1 cellular context compared by ENCODE assay signal in the genomic region with DNA sequence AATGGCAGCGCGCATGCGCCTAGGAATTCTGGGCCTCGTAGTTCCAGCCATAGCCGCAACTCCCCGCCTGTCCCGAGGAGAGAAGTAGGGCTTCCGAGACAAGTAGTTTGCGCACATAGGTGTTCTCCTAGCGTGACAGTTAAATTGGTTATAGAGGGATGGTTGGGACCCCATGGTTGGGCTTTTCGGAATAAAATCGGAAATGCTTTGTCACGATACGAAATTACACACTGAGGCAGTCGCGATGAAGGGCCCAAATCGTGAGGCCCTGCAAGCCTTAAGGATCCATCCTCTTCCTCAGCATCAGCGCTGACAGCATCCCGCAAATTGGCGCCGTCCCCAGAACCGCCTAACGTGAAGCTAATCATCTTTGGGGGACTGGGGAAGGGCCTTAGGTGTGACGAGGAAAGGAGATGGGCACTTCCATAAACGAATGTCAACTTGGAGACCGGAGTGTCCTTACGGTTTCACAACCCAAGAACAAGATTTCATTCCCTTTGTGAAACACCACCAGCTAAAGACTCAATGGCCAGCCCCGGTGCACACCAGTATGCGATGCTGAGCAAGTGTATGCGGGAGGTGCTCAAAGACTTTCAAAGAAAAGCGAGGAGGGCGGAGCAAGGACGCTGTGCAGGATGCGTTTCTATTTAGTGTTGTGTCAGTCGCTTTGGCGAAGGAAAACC.
TF ChIP-seq lines count a peak whose summit lies in the region.

No MANE protein-coding gene starts in this region.

TF ChIP-seq in H1, 55 proteins besides CTCF, POLR2A, EP300 and RAD21 (continued from another document):
- TF ChIP-seq, protein P1, sequence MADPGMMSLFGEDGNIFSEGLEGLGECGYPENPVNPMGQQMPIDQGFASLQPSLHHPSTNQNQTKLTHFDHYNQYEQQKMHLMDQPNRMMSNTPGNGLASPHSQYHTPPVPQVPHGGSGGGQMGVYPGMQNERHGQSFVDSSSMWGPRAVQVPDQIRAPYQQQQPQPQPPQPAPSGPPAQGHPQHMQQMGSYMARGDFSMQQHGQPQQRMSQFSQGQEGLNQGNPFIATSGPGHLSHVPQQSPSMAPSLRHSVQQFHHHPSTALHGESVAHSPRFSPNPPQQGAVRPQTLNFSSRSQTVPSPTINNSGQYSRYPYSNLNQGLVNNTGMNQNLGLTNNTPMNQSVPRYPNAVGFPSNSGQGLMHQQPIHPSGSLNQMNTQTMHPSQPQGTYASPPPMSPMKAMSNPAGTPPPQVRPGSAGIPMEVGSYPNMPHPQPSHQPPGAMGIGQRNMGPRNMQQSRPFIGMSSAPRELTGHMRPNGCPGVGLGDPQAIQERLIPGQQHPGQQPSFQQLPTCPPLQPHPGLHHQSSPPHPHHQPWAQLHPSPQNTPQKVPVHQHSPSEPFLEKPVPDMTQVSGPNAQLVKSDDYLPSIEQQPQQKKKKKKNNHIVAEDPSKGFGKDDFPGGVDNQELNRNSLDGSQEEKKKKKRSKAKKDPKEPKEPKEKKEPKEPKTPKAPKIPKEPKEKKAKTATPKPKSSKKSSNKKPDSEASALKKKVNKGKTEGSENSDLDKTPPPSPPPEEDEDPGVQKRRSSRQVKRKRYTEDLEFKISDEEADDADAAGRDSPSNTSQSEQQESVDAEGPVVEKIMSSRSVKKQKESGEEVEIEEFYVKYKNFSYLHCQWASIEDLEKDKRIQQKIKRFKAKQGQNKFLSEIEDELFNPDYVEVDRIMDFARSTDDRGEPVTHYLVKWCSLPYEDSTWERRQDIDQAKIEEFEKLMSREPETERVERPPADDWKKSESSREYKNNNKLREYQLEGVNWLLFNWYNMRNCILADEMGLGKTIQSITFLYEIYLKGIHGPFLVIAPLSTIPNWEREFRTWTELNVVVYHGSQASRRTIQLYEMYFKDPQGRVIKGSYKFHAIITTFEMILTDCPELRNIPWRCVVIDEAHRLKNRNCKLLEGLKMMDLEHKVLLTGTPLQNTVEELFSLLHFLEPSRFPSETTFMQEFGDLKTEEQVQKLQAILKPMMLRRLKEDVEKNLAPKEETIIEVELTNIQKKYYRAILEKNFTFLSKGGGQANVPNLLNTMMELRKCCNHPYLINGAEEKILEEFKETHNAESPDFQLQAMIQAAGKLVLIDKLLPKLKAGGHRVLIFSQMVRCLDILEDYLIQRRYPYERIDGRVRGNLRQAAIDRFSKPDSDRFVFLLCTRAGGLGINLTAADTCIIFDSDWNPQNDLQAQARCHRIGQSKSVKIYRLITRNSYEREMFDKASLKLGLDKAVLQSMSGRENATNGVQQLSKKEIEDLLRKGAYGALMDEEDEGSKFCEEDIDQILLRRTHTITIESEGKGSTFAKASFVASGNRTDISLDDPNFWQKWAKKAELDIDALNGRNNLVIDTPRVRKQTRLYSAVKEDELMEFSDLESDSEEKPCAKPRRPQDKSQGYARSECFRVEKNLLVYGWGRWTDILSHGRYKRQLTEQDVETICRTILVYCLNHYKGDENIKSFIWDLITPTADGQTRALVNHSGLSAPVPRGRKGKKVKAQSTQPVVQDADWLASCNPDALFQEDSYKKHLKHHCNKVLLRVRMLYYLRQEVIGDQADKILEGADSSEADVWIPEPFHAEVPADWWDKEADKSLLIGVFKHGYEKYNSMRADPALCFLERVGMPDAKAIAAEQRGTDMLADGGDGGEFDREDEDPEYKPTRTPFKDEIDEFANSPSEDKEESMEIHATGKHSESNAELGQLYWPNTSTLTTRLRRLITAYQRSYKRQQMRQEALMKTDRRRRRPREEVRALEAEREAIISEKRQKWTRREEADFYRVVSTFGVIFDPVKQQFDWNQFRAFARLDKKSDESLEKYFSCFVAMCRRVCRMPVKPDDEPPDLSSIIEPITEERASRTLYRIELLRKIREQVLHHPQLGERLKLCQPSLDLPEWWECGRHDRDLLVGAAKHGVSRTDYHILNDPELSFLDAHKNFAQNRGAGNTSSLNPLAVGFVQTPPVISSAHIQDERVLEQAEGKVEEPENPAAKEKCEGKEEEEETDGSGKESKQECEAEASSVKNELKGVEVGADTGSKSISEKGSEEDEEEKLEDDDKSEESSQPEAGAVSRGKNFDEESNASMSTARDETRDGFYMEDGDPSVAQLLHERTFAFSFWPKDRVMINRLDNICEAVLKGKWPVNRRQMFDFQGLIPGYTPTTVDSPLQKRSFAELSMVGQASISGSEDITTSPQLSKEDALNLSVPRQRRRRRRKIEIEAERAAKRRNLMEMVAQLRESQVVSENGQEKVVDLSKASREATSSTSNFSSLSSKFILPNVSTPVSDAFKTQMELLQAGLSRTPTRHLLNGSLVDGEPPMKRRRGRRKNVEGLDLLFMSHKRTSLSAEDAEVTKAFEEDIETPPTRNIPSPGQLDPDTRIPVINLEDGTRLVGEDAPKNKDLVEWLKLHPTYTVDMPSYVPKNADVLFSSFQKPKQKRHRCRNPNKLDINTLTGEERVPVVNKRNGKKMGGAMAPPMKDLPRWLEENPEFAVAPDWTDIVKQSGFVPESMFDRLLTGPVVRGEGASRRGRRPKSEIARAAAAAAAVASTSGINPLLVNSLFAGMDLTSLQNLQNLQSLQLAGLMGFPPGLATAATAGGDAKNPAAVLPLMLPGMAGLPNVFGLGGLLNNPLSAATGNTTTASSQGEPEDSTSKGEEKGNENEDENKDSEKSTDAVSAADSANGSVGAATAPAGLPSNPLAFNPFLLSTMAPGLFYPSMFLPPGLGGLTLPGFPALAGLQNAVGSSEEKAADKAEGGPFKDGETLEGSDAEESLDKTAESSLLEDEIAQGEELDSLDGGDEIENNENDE (IDR thresholded peaks at IDR 0.05; ENCODE audit: insufficient replicate concordance, low read length), result no peak
- TF ChIP-seq POU5F1 (IDR thresholded peaks at IDR 0.05; ENCODE audit: low read depth, low read length), result no peak
- TF ChIP-seq CREB1 (IDR thresholded peaks at IDR 0.05), result no peak
- TF ChIP-seq, protein P2, sequence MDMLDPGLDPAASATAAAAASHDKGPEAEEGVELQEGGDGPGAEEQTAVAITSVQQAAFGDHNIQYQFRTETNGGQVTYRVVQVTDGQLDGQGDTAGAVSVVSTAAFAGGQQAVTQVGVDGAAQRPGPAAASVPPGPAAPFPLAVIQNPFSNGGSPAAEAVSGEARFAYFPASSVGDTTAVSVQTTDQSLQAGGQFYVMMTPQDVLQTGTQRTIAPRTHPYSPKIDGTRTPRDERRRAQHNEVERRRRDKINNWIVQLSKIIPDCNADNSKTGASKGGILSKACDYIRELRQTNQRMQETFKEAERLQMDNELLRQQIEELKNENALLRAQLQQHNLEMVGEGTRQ (IDR thresholded peaks at IDR 0.05; ENCODE audit: low read length), result no peak
- TF ChIP-seq SRF (IDR thresholded peaks at IDR 0.05; ENCODE audit: low read depth, low read length), result no peak
- no peak for TF ChIP-seq CHD1 (IDR thresholded peaks at IDR 0.05; ENCODE audit: low read depth, low read length)
- TF ChIP-seq EGR1 (IDR thresholded peaks at IDR 0.05; ENCODE audit: borderline replicate concordance, low read depth, low read length), result no peak
- no peak for TF ChIP-seq CBX5 (IDR thresholded peaks at IDR 0.05; ENCODE audit: low read depth, low read length)
- TF ChIP-seq RXRA (IDR thresholded peaks at IDR 0.05; ENCODE audit: insufficient read depth, low read depth, low read length), result no peak
- no peak for TF ChIP-seq RBBP5 (IDR thresholded peaks at IDR 0.05; ENCODE audit: borderline replicate concordance, low read depth, low read length)
- TF ChIP-seq TEAD4 (IDR thresholded peaks at IDR 0.05; ENCODE audit: low read depth, low read length), result no peak
- no peak for TF ChIP-seq RNF2 (IDR thresholded peaks at IDR 0.05; ENCODE audit: borderline replicate concordance, low read depth, low read length, missing control alignments, poor library complexity, severe bottlenecking)
- no peak for TF ChIP-seq NANOG (IDR thresholded peaks at IDR 0.05; ENCODE audit: insufficient read depth, low read depth, low read length, poor library complexity, severe bottlenecking)
